8 cellular contexts compared by ENCODE assay signal in the genomic region with DNA sequence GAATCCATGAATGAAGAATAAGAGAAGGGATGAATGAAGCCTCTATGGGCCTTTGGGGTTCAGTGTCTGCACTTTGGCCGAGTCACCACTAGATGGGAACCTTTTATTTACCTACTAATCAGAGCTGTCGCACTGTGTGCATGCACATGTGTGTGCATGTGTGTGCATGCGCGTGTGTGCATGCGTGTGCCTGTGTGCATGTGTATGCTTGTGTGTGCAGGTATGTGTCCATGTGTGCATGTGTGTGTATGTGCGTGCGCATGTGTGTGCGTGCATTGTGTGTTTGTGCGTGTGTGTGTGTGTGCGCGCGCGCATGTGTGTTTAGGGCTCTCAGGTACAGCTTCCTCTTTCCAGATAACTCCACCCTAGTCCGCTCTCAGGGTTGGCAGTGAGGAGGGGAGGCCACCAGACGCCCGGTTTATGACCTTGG. TPM values are rescaled to one million over a fixed set of nuclear protein-coding genes. Genes with fewer than 3 reads are reported as not detected.
DNase-seq lines count a peak whose midpoint lies in the region; ATAC-seq and TF ChIP-seq lines count a peak whose summit lies in the region.

No MANE protein-coding gene starts in this region.

- H3K36me3 ChIP-seq in CD8-positive, alpha-beta T cell (ENCODE audit: insufficient read depth, low read length): no peaks in the 10 kb centered on the region

- POLR2A ChIA-PET in CD8-positive, alpha-beta T cell (lab: Charles Lee): no interaction called here

- no peaks in the 10 kb centered on the region for H3K4me1 ChIP-seq in CD8-positive, alpha-beta T cell (ENCODE audit: insufficient read depth, low read length)

- CTCF ChIA-PET in CD8-positive, alpha-beta T cell (lab: Charles Lee): interaction anchor here (1.1 to 2.4 kb wide), 3 partner anchors 9 to 29 kb away, joined by 3 to 12 read pairs (median 11); no protein-coding TSS in a partner anchor

- DNase-seq in stimulated activated naive CD8-positive, alpha-beta T cell treated with anti-CD3 and anti-CD28 coated beads, Interleukin-15, amount 100 ng/mL, for 72 hours: no peak
- DNase-seq in stimulated activated naive CD8-positive, alpha-beta T cell treated with anti-CD3 and anti-CD28 coated beads, Interleukin-15, Interleukin-2, amounts not matched to agents 100 U/mL and 50 U/mL, for 24 hours: no peak
- DNase-seq in RPMI8226 (peak; percentile 49), fibroblast of mammary gland (ENCODE audit: low read depth) (peak; percentile 22), islet precursor cell (no peak), NCI-H2081 treated with DMSO at 0.1 percent for 48 hours (lab: John Stamatoyannopoulos, UW) (no peak)
- DNase-seq in CD8-positive, alpha-beta T cell: no peak

- intact Hi-C loops in CD8-positive, alpha-beta T cell (cut with DNase I, micrococcal nuclease): no loop called here

- peaks cover 6 to 44% of the 10 kb centered on the region in 2 donors for H3K9me3 Mint-ChIP-seq in stimulated activated naive CD8-positive, alpha-beta T cell treated with anti-CD3 and anti-CD28 coated beads, Interleukin-15, amount 100 ng/mL, for 72 hours
- H3K9me3 Mint-ChIP-seq in CD8-positive, alpha-beta T cell: peaks cover 28% of the 10 kb centered on the region

- TF ChIP-seq CTCF in fibroblast of mammary gland (conservative IDR thresholded peaks at IDR 0.05; ENCODE audit: control insufficient read depth, insufficient read depth, low read depth, low read length): peak; percentile 39
- no peak for TF ChIP-seq CTCF in CD8-positive, alpha-beta T cell (IDR thresholded peaks at IDR 0.05)

- peaks cover 21% of the 10 kb centered on the region for H3K27me3 Mint-ChIP-seq in stimulated activated naive CD8-positive, alpha-beta T cell treated with anti-CD3 and anti-CD28 coated beads, Interleukin-15, amount 100 ng/mL, for 72 hours
- peaks cover 15% of the 10 kb centered on the region for H3K27me3 Mint-ChIP-seq in CD8-positive, alpha-beta T cell (ENCODE audit: low read depth)

- ATAC-seq in stimulated activated naive CD8-positive, alpha-beta T cell treated with anti-CD3 and anti-CD28 coated beads, Interleukin-15, amount 100 ng/mL, for 72 hours: peak; percentile 55
- ATAC-seq in stimulated activated naive CD8-positive, alpha-beta T cell treated with anti-CD3 and anti-CD28 coated beads, Interleukin-15, Interleukin-2, amounts not matched to agents 100 U/mL and 50 U/mL, for 24 hours: no peak
- no peak for ATAC-seq in CD8-positive, alpha-beta T cell
- ATAC-seq in GM21825 (IDR thresholded peaks at IDR 0.05; ENCODE audit: unreplicated experiment): no peak

- no peak overlapping the region for H3K27ac Mint-ChIP-seq in stimulated activated naive CD8-positive, alpha-beta T cell treated with anti-CD3 and anti-CD28 coated beads, Interleukin-15, amount 100 ng/mL, for 72 hours
- no peak overlapping the region for H3K27ac Mint-ChIP-seq in CD8-positive, alpha-beta T cell

- H3K36me3 Mint-ChIP-seq in CD8-positive, alpha-beta T cell: peaks cover 14% of the 10 kb centered on the region

- H3K4me1 Mint-ChIP-seq in stimulated activated naive CD8-positive, alpha-beta T cell treated with anti-CD3 and anti-CD28 coated beads, Interleukin-15, amount 100 ng/mL, for 72 hours: no peaks in the 10 kb centered on the region
- H3K4me1 Mint-ChIP-seq in CD8-positive, alpha-beta T cell (ENCODE audit: low read depth): no peaks in the 10 kb centered on the region

- no peak overlapping the region for H3K4me3 Mint-ChIP-seq in stimulated activated naive CD8-positive, alpha-beta T cell treated with anti-CD3 and anti-CD28 coated beads, Interleukin-15, amount 100 ng/mL, for 72 hours
- H3K4me3 Mint-ChIP-seq in CD8-positive, alpha-beta T cell: no peak overlapping the region

- H3K27ac ChIP-seq in CD8-positive, alpha-beta T cell (ENCODE audit: low read depth, low read length): no peak overlapping the region

- peaks cover 2% of the 10 kb centered on the region for H3K27me3 ChIP-seq in CD8-positive, alpha-beta T cell (ENCODE audit: insufficient read depth, low read length)

- no peaks in the 10 kb centered on the region for H3K9me3 ChIP-seq in CD8-positive, alpha-beta T cell (ENCODE audit: low read length)

- H3K4me3 ChIP-seq in fibroblast of mammary gland (ENCODE audit: control insufficient read depth, low read depth, low read length): no peak overlapping the region
- H3K4me3 ChIP-seq in CD8-positive, alpha-beta T cell (ENCODE audit: low read depth, low read length): no peak overlapping the region

RNA-seq across cellular contexts. Expression of a gene that starts 20.4 kb away (rescaled TPM):
- under 1 TPM; 0.14 to 0.22 TPM for total RNA-seq in CD8-positive, alpha-beta T cell

RNA-seq across cellular contexts. Expression of a gene that starts 20.8 kb away (rescaled TPM):
- total RNA-seq in CD8-positive, alpha-beta T cell: not detected

RNA-seq across cellular contexts. Expression of a gene that starts 26.4 kb away (rescaled TPM):
- not detected for total RNA-seq in CD8-positive, alpha-beta T cell

RNA-seq across cellular contexts. Expression of a gene that starts 46.2 kb away (rescaled TPM):
- total RNA-seq in CD8-positive, alpha-beta T cell: not detected

Comparison
In these comparisons a context has a peak if more than half of its experiments do, and no peak if none do; other contexts are left out.
1. DNase-seq: peak in RPMI8226 (single experiment) and fibroblast of mammary gland (single experiment); none in stimulated activated naive CD8-positive, alpha-beta T cell treated with anti-CD3 and anti-CD28 coated beads, Interleukin-15, amount 100 ng/mL, for 72 hours (0 of 2), stimulated activated naive CD8-positive, alpha-beta T cell treated with anti-CD3 and anti-CD28 coated beads, Interleukin-15, Interleukin-2, amounts not matched to agents 100 U/mL and 50 U/mL, for 24 hours (single experiment), CD8-positive, alpha-beta T cell (0 of 7), islet precursor cell (single experiment) and NCI-H2081 treated with DMSO at 0.1 percent for 48 hours (single experiment).